Comparison of ENCODE assay signal across 11 cellular contexts in the genomic region with DNA sequence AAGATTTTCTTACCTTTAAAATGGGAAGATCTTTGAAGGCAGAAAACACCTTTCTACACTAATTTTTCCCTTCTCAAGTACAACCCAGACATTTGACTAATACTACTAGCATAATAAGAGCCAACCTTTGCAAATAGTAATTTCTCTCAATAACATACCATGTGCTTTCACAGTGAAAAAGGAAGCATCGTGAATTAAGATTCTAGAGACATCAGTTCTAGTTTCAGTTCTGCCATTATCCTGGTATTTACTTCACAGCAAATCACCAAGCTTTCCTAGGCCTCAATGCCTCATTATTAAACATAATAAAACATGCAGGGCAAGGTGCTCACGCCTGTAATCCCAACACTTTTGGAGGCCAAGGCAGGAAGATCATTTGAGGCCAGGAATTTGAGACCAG. TPM values are rescaled to one million over a fixed set of nuclear protein-coding genes. Genes with fewer than 3 reads are reported as not detected.
DNase-seq lines count a peak whose midpoint lies in the region; ATAC-seq and TF ChIP-seq lines count a peak whose summit lies in the region.
"Had no signal": no experiment of that assay in that cellular context is flagged by ENCODE, and none has a peak within 500 bp of the region (broad histone marks: within the 10 kb centered on the region; RNA-seq: fewer than 3 reads in every experiment).

No MANE protein-coding gene starts in this region.

- H3K4me3 Mint-ChIP-seq in activated naive CD8-positive, alpha-beta T cell, result no peak overlapping the region
- H3K4me3 Mint-ChIP-seq in activated naive CD8-positive, alpha-beta T cell treated with anti-CD3 and anti-CD28 coated beads, Interleukin-2, amount 50 U/mL, for 24 hours, result no peak overlapping the region
- H3K4me3 Mint-ChIP-seq in stimulated activated naive B cell treated with anti-CD40 and anti-IgM and Interleukin-4, amounts not matched to agents 10 μg/mL and 1 μg/mL and 100 μg/mL, for 72 hours, result peak overlapping the region; percentile 20 to 29

- no peaks in the 10 kb centered on the region for H3K9me3 Mint-ChIP-seq in activated naive CD8-positive, alpha-beta T cell (ENCODE audit: low read depth)
- no peaks in the 10 kb centered on the region for H3K9me3 Mint-ChIP-seq in activated naive CD8-positive, alpha-beta T cell treated with anti-CD3 and anti-CD28 coated beads, Interleukin-2, amount 50 U/mL, for 24 hours
- no peaks in the 10 kb centered on the region for H3K9me3 Mint-ChIP-seq in stimulated activated naive B cell treated with anti-CD40 and anti-IgM and Interleukin-4, amounts not matched to agents 10 μg/mL and 1 μg/mL and 100 μg/mL, for 72 hours

- ATAC-seq in activated naive CD8-positive, alpha-beta T cell treated with anti-CD3 and anti-CD28 coated beads, Interleukin-2, amount 50 U/mL, for 24 hours, result no peak
- peak; percentile 54 for ATAC-seq in HG02852 (IDR thresholded peaks at IDR 0.05; ENCODE audit: unreplicated experiment)
- peak; percentile 86 to 89 for ATAC-seq in stimulated activated naive B cell treated with anti-CD40 and anti-IgM and Interleukin-4, amounts not matched to agents 10 μg/mL and 1 μg/mL and 100 μg/mL, for 72 hours (replicated peaks)
- no peak for ATAC-seq in omental fat pad (ENCODE audit: low FRiP score)

- no peak for DNase-seq in activated naive CD8-positive, alpha-beta T cell treated with anti-CD3 and anti-CD28 coated beads, Interleukin-2, amount 50 U/mL, for 24 hours
- DNase-seq in NOMO-1 treated with dmso at 0.1 percent for 144 hours (lab: John Stamatoyannopoulos, UW; ENCODE audit: unreplicated experiment) (peak; percentile 23), mesenteric fat pad (ENCODE audit: low spot score) (no peak), NCI-H526 treated with DMSO at 0.1 percent for 48 hours (lab: John Stamatoyannopoulos, UW) (no peak), omental fat pad (ENCODE audit: low spot score) (no peak)
- no peak for DNase-seq in stimulated activated naive B cell treated with anti-CD40 and anti-IgM and Interleukin-4, amounts not matched to agents 10 μg/mL and 1 μg/mL and 100 μg/mL, for 72 hours
- DNase-seq: 8988T, glutamatergic neuron, stomach had no signal

- peaks cover 22% of the 10 kb centered on the region for H3K4me1 Mint-ChIP-seq in activated naive CD8-positive, alpha-beta T cell (ENCODE audit: low read depth)
- peaks cover 39% of the 10 kb centered on the region for H3K4me1 Mint-ChIP-seq in activated naive CD8-positive, alpha-beta T cell treated with anti-CD3 and anti-CD28 coated beads, Interleukin-2, amount 50 U/mL, for 24 hours
- H3K4me1 Mint-ChIP-seq in stimulated activated naive B cell treated with anti-CD40 and anti-IgM and Interleukin-4, amounts not matched to agents 10 μg/mL and 1 μg/mL and 100 μg/mL, for 72 hours, result peaks cover 33 to 57% of the 10 kb centered on the region in 2 donors

- H3K36me3 Mint-ChIP-seq in activated naive CD8-positive, alpha-beta T cell, result peaks cover 36% of the 10 kb centered on the region
- H3K36me3 Mint-ChIP-seq in activated naive CD8-positive, alpha-beta T cell treated with anti-CD3 and anti-CD28 coated beads, Interleukin-2, amount 50 U/mL, for 24 hours (ENCODE audit: low read depth), result peaks cover 22% of the 10 kb centered on the region
- H3K36me3 Mint-ChIP-seq in stimulated activated naive B cell treated with anti-CD40 and anti-IgM and Interleukin-4, amounts not matched to agents 10 μg/mL and 1 μg/mL and 100 μg/mL, for 72 hours, result peaks cover 19 to 39% of the 10 kb centered on the region in 2 donors

- TF ChIP-seq CTCF in omental fat pad (IDR thresholded peaks at IDR 0.05), result no peak

- no peaks in the 10 kb centered on the region for H3K27me3 Mint-ChIP-seq in activated naive CD8-positive, alpha-beta T cell
- H3K27me3 Mint-ChIP-seq in activated naive CD8-positive, alpha-beta T cell treated with anti-CD3 and anti-CD28 coated beads, Interleukin-2, amount 50 U/mL, for 24 hours, result no peaks in the 10 kb centered on the region
- H3K27me3 Mint-ChIP-seq in stimulated activated naive B cell treated with anti-CD40 and anti-IgM and Interleukin-4, amounts not matched to agents 10 μg/mL and 1 μg/mL and 100 μg/mL, for 72 hours, result no peaks in the 10 kb centered on the region

- H3K27ac Mint-ChIP-seq in activated naive CD8-positive, alpha-beta T cell, result peak overlapping the region; percentile 61
- H3K27ac Mint-ChIP-seq in activated naive CD8-positive, alpha-beta T cell treated with anti-CD3 and anti-CD28 coated beads, Interleukin-2, amount 50 U/mL, for 24 hours, result no peak overlapping the region
- H3K27ac Mint-ChIP-seq in stimulated activated naive B cell treated with anti-CD40 and anti-IgM and Interleukin-4, amounts not matched to agents 10 μg/mL and 1 μg/mL and 100 μg/mL, for 72 hours, result peak overlapping the region; percentile 95

RNA-seq across cellular contexts. Expression of a gene that starts 24.9 kb away (rescaled TPM):
- total RNA-seq in mesenteric fat pad, result 22.2 TPM
- total RNA-seq in omental fat pad, result 10 to 100 TPM; 20.8 to 29.1 (median 24.4) TPM

Comparison
In these comparisons a context has a peak if more than half of its experiments do, and no peak if none do; other contexts are left out.
1. H3K4me3 Mint-ChIP-seq: peak in stimulated activated naive B cell treated with anti-CD40 and anti-IgM and Interleukin-4, amounts not matched to agents 10 μg/mL and 1 μg/mL and 100 μg/mL, for 72 hours (2 of 2); none in activated naive CD8-positive, alpha-beta T cell (single experiment) and activated naive CD8-positive, alpha-beta T cell treated with anti-CD3 and anti-CD28 coated beads, Interleukin-2, amount 50 U/mL, for 24 hours (single experiment).
2. ATAC-seq: peak in HG02852 (single experiment) and stimulated activated naive B cell treated with anti-CD40 and anti-IgM and Interleukin-4, amounts not matched to agents 10 μg/mL and 1 μg/mL and 100 μg/mL, for 72 hours (2 of 2); none in activated naive CD8-positive, alpha-beta T cell treated with anti-CD3 and anti-CD28 coated beads, Interleukin-2, amount 50 U/mL, for 24 hours (single experiment) and omental fat pad (single experiment).